In the genomic region with DNA sequence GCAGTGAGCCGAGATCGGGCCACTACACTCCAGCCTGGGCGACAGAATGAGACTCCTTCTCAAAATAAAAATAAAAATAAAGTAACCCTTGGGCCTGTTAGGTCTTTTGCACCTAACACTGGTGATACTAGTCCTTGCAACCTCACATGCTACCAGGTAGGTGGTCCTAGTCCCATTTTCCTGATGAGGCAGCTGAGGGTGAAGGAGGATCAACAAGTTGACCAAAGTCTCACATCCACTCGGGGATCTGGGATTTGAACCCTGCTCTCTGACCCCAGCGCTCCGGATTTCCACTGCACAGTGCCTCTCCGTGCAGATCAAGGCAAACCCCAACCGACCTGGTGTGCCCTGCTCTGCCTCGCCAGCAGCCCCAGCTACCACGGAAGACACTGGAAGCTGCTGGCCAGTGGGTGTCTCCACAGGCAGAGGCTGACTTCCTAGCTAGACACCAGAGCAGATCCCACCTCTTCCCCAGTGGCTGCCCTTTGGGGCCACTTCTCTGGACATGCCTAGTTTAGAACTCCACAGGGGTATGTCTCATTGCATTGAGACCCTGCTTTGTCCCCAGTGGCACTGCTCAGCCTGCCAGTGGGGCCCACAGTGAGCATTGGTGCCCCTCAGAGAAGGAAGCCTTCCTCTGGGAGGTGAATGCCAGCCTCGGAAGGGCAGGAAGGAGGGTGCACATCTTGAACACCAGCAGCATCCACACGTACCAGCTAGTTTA, we compare ENCODE assay signal across 16 cellular contexts.
"Had no signal": no experiment of that assay in that cellular context is flagged by ENCODE, and none has a peak within 500 bp of the region (broad histone marks: within the 10 kb centered on the region; RNA-seq: fewer than 3 reads in every experiment).

No MANE protein-coding gene starts in this region.

- H3K4me3 Mint-ChIP-seq: activated naive CD4-positive, alpha-beta T cell treated with anti-CD3 and anti-CD28 coated beads, Interleukin-2, amount 50 U/mL, for 24 hours; activated T-cell treated with anti-CD3 and anti-CD28 coated beads, Interleukin-2, amount 50 U/mL, for 72 hours; dendritic cell treated with granulocyte-macrophage colony-stimulating factor and Interleukin-4, amounts not matched to agents 40 ng/mL and 50 ng/mL, for 4 days; nephron progenitor cell had no signal

- H3K4me3 ChIP-seq: esophagus muscularis mucosa, heart right ventricle, lower lobe of right lung, tibial nerve, vagina had no signal

- H3K9me3 ChIP-seq: esophagus muscularis mucosa, heart right ventricle, lower lobe of right lung, tibial nerve, vagina had no signal

- H3K27me3 Mint-ChIP-seq: activated naive CD4-positive, alpha-beta T cell treated with anti-CD3 and anti-CD28 coated beads, Interleukin-2, amount 50 U/mL, for 24 hours had no signal

- DNase-seq: activated CD4-positive, alpha-beta T cell treated with anti-CD3 and anti-CD28 coated beads, Interleukin-2, amount 50 U/mL, for 4 hours; activated effector memory CD4-positive, alpha-beta T cell treated with anti-CD3 and anti-CD28 coated beads, Interleukin-2, amount 50 U/mL, for 16 hours; activated T-cell treated with anti-CD3 and anti-CD28 coated beads, Interleukin-2, amount 50 U/mL, for 72 hours; effector memory CD4-positive, alpha-beta T cell; heart right ventricle; lower lobe of right lung; nephron progenitor cell; stimulated activated CD4-positive, alpha-beta T cell treated with anti-CD3 and anti-CD28 coated beads, Interleukin-2, amount 100 ng/mL, for 24 hours; stimulated activated naive CD4-positive, alpha-beta T cell treated with Interleukin-2 at 50 U/mL for 16 hours; T-helper 2 cell had no signal

- H3K36me3 ChIP-seq: tibial nerve, vagina had no signal

- H3K36me3 Mint-ChIP-seq: activated naive CD4-positive, alpha-beta T cell treated with anti-CD3 and anti-CD28 coated beads, Interleukin-2, amount 50 U/mL, for 24 hours had no signal

- H3K9me3 Mint-ChIP-seq: activated naive CD4-positive, alpha-beta T cell treated with anti-CD3 and anti-CD28 coated beads, Interleukin-2, amount 50 U/mL, for 24 hours; activated T-cell treated with anti-CD3 and anti-CD28 coated beads, Interleukin-2, amount 50 U/mL, for 72 hours; dendritic cell treated with granulocyte-macrophage colony-stimulating factor and Interleukin-4, amounts not matched to agents 40 ng/mL and 50 ng/mL, for 4 days; nephron progenitor cell had no signal

- H3K27ac ChIP-seq: lower lobe of right lung, tibial nerve had no signal

- H3K27ac Mint-ChIP-seq: activated T-cell treated with anti-CD3 and anti-CD28 coated beads, Interleukin-2, amount 50 U/mL, for 72 hours; dendritic cell treated with granulocyte-macrophage colony-stimulating factor and Interleukin-4, amounts not matched to agents 40 ng/mL and 50 ng/mL, for 4 days; nephron progenitor cell; progenitor cell of endocrine pancreas had no signal

- ATAC-seq: activated T-cell treated with anti-CD3 and anti-CD28 coated beads, Interleukin-2, amount 50 U/mL, for 72 hours; heart right ventricle; lower lobe of right lung had no signal

- H3K27me3 ChIP-seq: esophagus muscularis mucosa, heart right ventricle, tibial nerve, vagina had no signal
